In the genomic region with DNA sequence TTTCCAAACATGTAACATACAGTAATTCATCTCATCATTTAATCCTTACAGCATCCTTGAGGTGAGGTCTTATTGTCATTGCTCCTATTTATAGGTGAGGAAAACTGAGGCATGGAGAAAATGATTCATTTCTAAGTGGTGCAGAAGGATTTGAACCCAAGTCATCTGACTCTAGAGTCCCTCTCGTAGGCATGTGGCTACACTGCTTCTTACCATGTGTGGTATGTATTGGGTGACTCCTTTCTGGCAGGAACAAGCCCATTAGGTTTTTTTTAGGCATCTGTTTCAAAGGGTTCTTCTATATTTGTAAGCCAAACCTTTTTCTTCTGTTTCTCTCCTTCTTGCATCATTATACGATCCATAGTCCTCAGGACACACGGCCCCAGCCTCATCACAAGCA, we compare ENCODE assay signal across 13 cellular contexts.
"Had no signal": no experiment of that assay in that cellular context is flagged by ENCODE, and none has a peak within 500 bp of the region (broad histone marks: within the 10 kb centered on the region; RNA-seq: fewer than 3 reads in every experiment).

No MANE protein-coding gene starts in this region.

- H3K27me3 ChIP-seq: ascending aorta, neutrophil, suprapubic skin had no signal

- H3K4me3 ChIP-seq: ascending aorta, gastroesophageal sphincter, smooth muscle cell, suprapubic skin had no signal

- H3K9me3 ChIP-seq: ascending aorta, gastroesophageal sphincter, neutrophil, suprapubic skin had no signal

- H3K4me1 ChIP-seq: ascending aorta, gastroesophageal sphincter had no signal

- H3K4me2 ChIP-seq: smooth muscle cell had no signal

- H3K27ac Mint-ChIP-seq: activated naive CD4-positive, alpha-beta T cell treated with anti-CD3 and anti-CD28 coated beads for 36 hours; naive thymus-derived CD4-positive, alpha-beta T cell; stimulated activated naive CD8-positive, alpha-beta T cell treated with anti-CD3 and anti-CD28 coated beads, Interleukin-15, Interleukin-2, amounts not matched to agents 100 ng/mL and 50 ng/mL, for 24 hours had no signal

- H3K27ac ChIP-seq: ascending aorta, gastroesophageal sphincter, neutrophil, suprapubic skin had no signal

- ATAC-seq: activated CD4-positive, CD25-positive, alpha-beta regulatory T cell treated with anti-CD3 and anti-CD28 coated beads, Interleukin-2, amount 50 U/mL, for 24 hours; effector memory CD8-positive, alpha-beta T cell; gastroesophageal sphincter; naive thymus-derived CD4-positive, alpha-beta T cell had no signal

- H3K36me3 ChIP-seq: ascending aorta, gastroesophageal sphincter, neutrophil, suprapubic skin had no signal

- DNase-seq: activated CD4-positive, alpha-beta T cell treated with anti-CD3 and anti-CD28 coated beads, Interleukin-2, amount 50 U/mL, for 1 hour; activated CD8-positive, alpha-beta memory T cell treated with anti-CD3 and anti-CD28 coated beads for 24 hours; activated naive CD4-positive, alpha-beta T cell treated with anti-CD3 and anti-CD28 coated beads for 36 hours; effector memory CD8-positive, alpha-beta T cell; naive thymus-derived CD4-positive, alpha-beta T cell; posterior cingulate gyrus had no signal

- H3K4me3 Mint-ChIP-seq: activated naive CD4-positive, alpha-beta T cell treated with anti-CD3 and anti-CD28 coated beads for 36 hours; effector memory CD8-positive, alpha-beta T cell; naive thymus-derived CD4-positive, alpha-beta T cell; stimulated activated naive CD8-positive, alpha-beta T cell treated with anti-CD3 and anti-CD28 coated beads, Interleukin-15, Interleukin-2, amounts not matched to agents 100 ng/mL and 50 ng/mL, for 24 hours had no signal
